In genomic region chr12:96150442-96150841, GRCh38 we compare ENCODE assay signal across 19 cellular contexts.
"Had no signal": no experiment of that assay in that cellular context is flagged by ENCODE, and none has a peak within 500 bp of the region (broad histone marks: within the 10 kb centered on the region; RNA-seq: fewer than 3 reads in every experiment).

No MANE protein-coding gene starts in this region.

- H3K27ac ChIP-seq: tibial artery had no signal

- H3K27me3 Mint-ChIP-seq: activated B cell treated with CpG ODN at 0.5 μM for 24 hours; activated CD4-positive, alpha-beta T cell treated with anti-CD3 and anti-CD28 coated beads for 36 hours; stimulated activated naive CD8-positive, alpha-beta T cell treated with anti-CD3 and anti-CD28 coated beads, Interleukin-15, amount 100 ng/mL, for 72 hours had no signal

- DNase-seq: activated B cell treated with CpG ODN at 0.5 μM for 24 hours; activated CD4-positive, alpha-beta T cell treated with anti-CD3 and anti-CD28 coated beads for 36 hours; activated CD4-positive, alpha-beta T cell treated with anti-CD3 and anti-CD28 coated beads, Interleukin-2, amount 50 U/mL, for 4 hours; activated naive CD4-positive, alpha-beta T cell treated with Interleukin-2 at 50 U/mL for 16 hours; activated naive CD8-positive, alpha-beta T cell treated with anti-CD3 and anti-CD28 coated beads, Interleukin-2, amount 10 ng/mL, durations not matched to agents 7 days and 5 days; activated T-cell treated with anti-CD3 and anti-CD28 coated beads, Interleukin-2, amount 50 U/mL, for 48 hours; amniotic stem cell; cortex of kidney; erythroblast; foreskin fibroblast; immature natural killer cell; naive B cell; posterior cingulate gyrus; small intestine; stimulated activated CD4-positive, alpha-beta T cell treated with anti-CD3 and anti-CD28 coated beads, Interleukin-2, amount 100 ng/mL, for 24 hours; stimulated activated naive CD8-positive, alpha-beta T cell treated with anti-CD3 and anti-CD28 coated beads, Interleukin-15, amount 100 ng/mL, for 72 hours; tibial artery had no signal

- H3K36me3 Mint-ChIP-seq: activated naive CD8-positive, alpha-beta T cell treated with anti-CD3 and anti-CD28 coated beads, Interleukin-2, amount 10 ng/mL, durations not matched to agents 7 days and 5 days; immature natural killer cell; naive B cell; stimulated activated effector memory CD8-positive, alpha-beta T cell treated with anti-CD3 and anti-CD28 coated beads, Interleukin-12 subunit alpha, Interleukin-12 subunit beta, amount 100 ng/mL, for 72 hours had no signal

- H3K9me3 Mint-ChIP-seq: activated B cell treated with CpG ODN at 0.5 μM for 24 hours; activated naive CD8-positive, alpha-beta T cell treated with anti-CD3 and anti-CD28 coated beads, Interleukin-2, amount 10 ng/mL, durations not matched to agents 7 days and 5 days; immature natural killer cell; stimulated activated effector memory CD8-positive, alpha-beta T cell treated with anti-CD3 and anti-CD28 coated beads, Interleukin-12 subunit alpha, Interleukin-12 subunit beta, amount 100 ng/mL, for 72 hours; stimulated activated naive CD8-positive, alpha-beta T cell treated with anti-CD3 and anti-CD28 coated beads, Interleukin-15, amount 100 ng/mL, for 72 hours had no signal

- H3K4me3 Mint-ChIP-seq: activated B cell treated with CpG ODN at 0.5 μM for 24 hours; activated CD4-positive, alpha-beta T cell treated with anti-CD3 and anti-CD28 coated beads for 36 hours; activated naive CD8-positive, alpha-beta T cell treated with anti-CD3 and anti-CD28 coated beads, Interleukin-2, amount 10 ng/mL, durations not matched to agents 7 days and 5 days; immature natural killer cell; naive B cell; stimulated activated effector memory CD8-positive, alpha-beta T cell treated with anti-CD3 and anti-CD28 coated beads, Interleukin-12 subunit alpha, Interleukin-12 subunit beta, amount 100 ng/mL, for 72 hours; stimulated activated naive CD8-positive, alpha-beta T cell treated with anti-CD3 and anti-CD28 coated beads, Interleukin-15, amount 100 ng/mL, for 72 hours had no signal

- H3K4me3 ChIP-seq: lung, tibial artery had no signal

- H3K9me3 ChIP-seq: tibial artery had no signal

- H3K4me1 ChIP-seq: tibial artery had no signal

- H3K27ac Mint-ChIP-seq: activated B cell treated with CpG ODN at 0.5 μM for 24 hours; activated CD4-positive, alpha-beta T cell treated with anti-CD3 and anti-CD28 coated beads for 36 hours; activated naive CD8-positive, alpha-beta T cell treated with anti-CD3 and anti-CD28 coated beads, Interleukin-2, amount 10 ng/mL, durations not matched to agents 7 days and 5 days; immature natural killer cell; stimulated activated effector memory CD8-positive, alpha-beta T cell treated with anti-CD3 and anti-CD28 coated beads, Interleukin-12 subunit alpha, Interleukin-12 subunit beta, amount 100 ng/mL, for 72 hours had no signal

- H3K36me3 ChIP-seq: tibial artery had no signal

- H3K4me1 Mint-ChIP-seq: activated CD4-positive, alpha-beta T cell treated with anti-CD3 and anti-CD28 coated beads for 36 hours; activated naive CD8-positive, alpha-beta T cell treated with anti-CD3 and anti-CD28 coated beads, Interleukin-2, amount 10 ng/mL, durations not matched to agents 7 days and 5 days; immature natural killer cell; stimulated activated effector memory CD8-positive, alpha-beta T cell treated with anti-CD3 and anti-CD28 coated beads, Interleukin-12 subunit alpha, Interleukin-12 subunit beta, amount 100 ng/mL, for 72 hours; stimulated activated naive CD8-positive, alpha-beta T cell treated with anti-CD3 and anti-CD28 coated beads, Interleukin-15, amount 100 ng/mL, for 72 hours had no signal
